Comparison of ENCODE assay signal across 12 cellular contexts in the genomic region with DNA sequence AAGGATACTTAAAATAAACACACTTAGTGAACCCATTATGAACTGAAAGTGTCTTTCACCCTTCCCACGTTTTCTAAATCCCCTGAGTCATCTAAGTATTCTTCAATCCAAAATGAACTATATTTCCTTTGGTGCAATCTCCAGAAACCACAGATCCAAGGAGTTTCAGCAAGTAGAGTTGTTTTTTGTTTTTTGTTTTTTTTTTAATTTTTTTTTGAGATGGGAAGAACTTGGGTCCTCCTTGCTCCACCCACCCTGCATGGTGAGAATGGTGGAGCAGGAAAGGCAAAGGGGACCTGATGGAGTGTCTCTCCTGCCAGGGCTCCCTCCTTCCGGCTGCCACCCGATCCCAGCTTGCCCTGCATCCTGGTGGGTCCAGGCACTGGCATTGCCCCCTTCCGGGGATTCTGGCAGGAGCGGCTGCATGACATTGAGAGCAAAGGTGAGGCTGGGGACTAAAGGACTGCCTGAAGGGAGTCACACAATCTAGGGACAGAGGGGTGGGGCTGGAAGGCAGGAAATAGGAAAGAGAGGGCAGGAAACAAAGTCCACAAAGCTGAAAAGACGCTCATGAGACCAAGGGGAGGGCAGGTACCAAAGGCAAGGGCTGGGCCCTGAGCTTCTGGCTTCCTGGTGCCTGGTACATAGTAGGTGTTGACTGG. TPM values are rescaled to one million over a fixed set of nuclear protein-coding genes. Genes with fewer than 3 reads are reported as not detected.
A peak's percentile ranks its signal among the peaks of the same experiment; 100 is the strongest.
DNase-seq lines count a peak whose midpoint lies in the region; ATAC-seq and TF ChIP-seq lines count a peak whose summit lies in the region.
"Had no signal": no experiment of that assay in that cellular context is flagged by ENCODE, and none has a peak within 500 bp of the region (broad histone marks: within the 10 kb centered on the region; RNA-seq: fewer than 3 reads in every experiment).

No MANE protein-coding gene starts in this region.

- H3K27ac Mint-ChIP-seq in activated CD8-positive, alpha-beta T cell treated with anti-CD3 and anti-CD28 coated beads for 36 hours: peak overlapping the region; percentile 50
- H3K27ac Mint-ChIP-seq in immature natural killer cell: peak overlapping the region; percentile 72 to 98 (median 95)
- H3K27ac Mint-ChIP-seq: stimulated activated memory B cell treated with anti-CD40 and anti-IgM and Interleukin-4, amounts not matched to agents 10 μg/mL and 1 μg/mL and 100 μg/mL, for 72 hours had no signal

- ATAC-seq in Right ventricle myocardium inferior (no peak), heart right ventricle (no peak), aorta (ENCODE audit: low FRiP score) (no peak)
- no peak for ATAC-seq in activated CD8-positive, alpha-beta T cell treated with anti-CD3 and anti-CD28 coated beads for 36 hours
- ATAC-seq: stimulated activated memory B cell treated with anti-CD40 and anti-IgM and Interleukin-4, amounts not matched to agents 10 μg/mL and 1 μg/mL and 100 μg/mL, for 72 hours had no signal

- H3K9me3 Mint-ChIP-seq in activated CD8-positive, alpha-beta T cell treated with anti-CD3 and anti-CD28 coated beads for 36 hours: no peaks in the 10 kb centered on the region
- H3K9me3 Mint-ChIP-seq in immature natural killer cell: peaks cover 0 to 2% (median 0%) of the 10 kb centered on the region in 6 donors
- H3K9me3 Mint-ChIP-seq: stimulated activated memory B cell treated with anti-CD40 and anti-IgM and Interleukin-4, amounts not matched to agents 10 μg/mL and 1 μg/mL and 100 μg/mL, for 72 hours had no signal

- CTCF ChIA-PET in activated CD8-positive, alpha-beta T cell treated with anti-CD3 and anti-CD28 coated beads for 36 hours (lab: Charles Lee): interaction anchor here (0.9 to 8.6 kb wide), 7 partner anchors 10 to 114 kb away, joined by 3 to 73 read pairs (median 6); a partner anchor contains a TSS

- in situ Hi-C loops in transverse colon (cut with MboI; ENCODE audit: low pct_ligation_motif_present in 1 of 4, low pct_unique_long_range_greater_than_20kb in 1 of 4, low sequenced_read_pairs in 3 of 4) (no loop called here), GM13976 (cut with MboI; ENCODE audit: low sequenced_read_pairs, unreplicated experiment) (no loop called here)

- H3K9me3 ChIP-seq in heart right ventricle (no peaks in the 10 kb centered on the region), transverse colon (no peaks in the 10 kb centered on the region), aorta (ENCODE audit: control insufficient read depth, low read length) (no peaks in the 10 kb centered on the region)

- intact Hi-C loops in Right ventricle myocardium inferior (cut with DNase I): no loop called here
- intact Hi-C loops in heart right ventricle (cut with DNase I): loop anchor here in 2 of 10 donors (10.0 kb wide), 2 partner anchors 47 to 117 kb away; no protein-coding TSS in a partner anchor
- intact Hi-C loops in activated CD8-positive, alpha-beta T cell treated with anti-CD3 and anti-CD28 coated beads for 36 hours (cut with micrococcal nuclease): no loop called here
- intact Hi-C loops in transverse colon (cut with DNase I; ENCODE audit: low total_unique reads): no loop called here
- intact Hi-C loops in aorta (cut with DNase I): no loop called here

- peaks cover 0 to 23% (median 0%) of the 10 kb centered on the region in 9 donors for H3K36me3 ChIP-seq in heart right ventricle
- H3K36me3 ChIP-seq in transverse colon: no peaks in the 10 kb centered on the region
- H3K36me3 ChIP-seq in aorta (ENCODE audit: control insufficient read depth in 1 of 2, insufficient read depth in 2 of 2, low read length in 1 of 2): no peaks in the 10 kb centered on the region

- H3K27ac ChIP-seq in heart right ventricle: peak overlapping the region in 1 of 10 donors; percentile 26
- H3K27ac ChIP-seq in transverse colon: peak overlapping the region; percentile 33 to 71 (median 58)
- H3K27ac ChIP-seq in aorta (ENCODE audit: low read depth in 1 of 2, low read length in 2 of 2): no peak overlapping the region

- peaks cover 14% of the 10 kb centered on the region for H3K36me3 Mint-ChIP-seq in activated CD8-positive, alpha-beta T cell treated with anti-CD3 and anti-CD28 coated beads for 36 hours (ENCODE audit: low read depth)
- H3K36me3 Mint-ChIP-seq in immature natural killer cell: no peaks in the 10 kb centered on the region
- H3K36me3 Mint-ChIP-seq: stimulated activated memory B cell treated with anti-CD40 and anti-IgM and Interleukin-4, amounts not matched to agents 10 μg/mL and 1 μg/mL and 100 μg/mL, for 72 hours had no signal

- peak overlapping the region; percentile 1 for H3K4me3 Mint-ChIP-seq in activated CD8-positive, alpha-beta T cell treated with anti-CD3 and anti-CD28 coated beads for 36 hours
- H3K4me3 Mint-ChIP-seq in immature natural killer cell: peak overlapping the region; percentile 43 to 76 (median 68)

- H3K4me1 ChIP-seq in heart right ventricle (peaks cover 5 to 75% (median 47%) of the 10 kb centered on the region in 9 donors), transverse colon (peaks cover 18 to 37% (median 20%) of the 10 kb centered on the region in 4 donors), aorta (ENCODE audit: control insufficient read depth in 1 of 2, insufficient read depth in 2 of 2, low read length in 2 of 2) (no peaks in the 10 kb centered on the region)

- peak; percentile 30 for DNase-seq in Right ventricle myocardium inferior (ENCODE audit: missing footprints)
- DNase-seq in heart right ventricle: no peak
- no peak for DNase-seq in activated CD8-positive, alpha-beta T cell treated with anti-CD3 and anti-CD28 coated beads for 36 hours
- no peak for DNase-seq in immature natural killer cell
- peak; percentile 76 for DNase-seq in transverse colon
- no peak for DNase-seq in aorta
- DNase-seq in GM13976 (ENCODE audit: low spot score): no peak
- no peak for DNase-seq in SKM-1 (lab: John Stamatoyannopoulos, UW; ENCODE audit: unreplicated experiment)
- DNase-seq: NCI-H1092, NCI-H510A, Right ventricle myocardium superior had no signal

- H3K4me1 Mint-ChIP-seq in activated CD8-positive, alpha-beta T cell treated with anti-CD3 and anti-CD28 coated beads for 36 hours (ENCODE audit: low read depth): peaks cover 76% of the 10 kb centered on the region
- peaks cover 71 to 76% of the 10 kb centered on the region in 2 donors for H3K4me1 Mint-ChIP-seq in immature natural killer cell

- 67 to 77% methylated on average over 6 of the region's 6 CpGs for WGBS in heart right ventricle, 2 donors
- WGBS in transverse colon (ENCODE audit: low coverage in 1 of 2), 2 donors: 31 to 43% methylated on average over 2 to 6 of the region's 6 CpGs
- 81 to 86% methylated on average over 6 of the region's 6 CpGs for WGBS in aorta, 2 donors

- POLR2A ChIA-PET in activated CD8-positive, alpha-beta T cell treated with anti-CD3 and anti-CD28 coated beads for 36 hours (lab: Charles Lee): interaction anchor here (0.7 to 2.2 kb wide), 4 partner anchors 10 to 33 kb away, joined by 3 to 8 read pairs (median 4); a partner anchor contains a TSS

- H3K4me3 ChIP-seq in heart right ventricle: no peak overlapping the region
- H3K4me3 ChIP-seq in transverse colon: no peak overlapping the region
- no peak overlapping the region for H3K4me3 ChIP-seq in aorta (ENCODE audit: low read length in 2 of 2)

- no peak for TF ChIP-seq EP300 in transverse colon (IDR thresholded peaks at IDR 0.05; ENCODE audit: low read depth)

- H3K27me3 ChIP-seq in heart right ventricle: peaks cover 0 to 19% (median 8%) of the 10 kb centered on the region in 7 donors
- peaks cover 3% of the 10 kb centered on the region for H3K27me3 ChIP-seq in transverse colon
- H3K27me3 ChIP-seq in aorta (ENCODE audit: control insufficient read depth in 1 of 2, insufficient read depth in 2 of 2, low read length in 1 of 2): no peaks in the 10 kb centered on the region

- no peak for TF ChIP-seq POLR2A in transverse colon (IDR thresholded peaks at IDR 0.05)

- no peak for TF ChIP-seq CTCF in heart right ventricle (IDR thresholded peaks at IDR 0.05)
- TF ChIP-seq CTCF in activated CD8-positive, alpha-beta T cell treated with anti-CD3 and anti-CD28 coated beads for 36 hours (IDR thresholded peaks at IDR 0.05): no peak
- peak in 2 of 5 experiments; percentile 9 to 34 for TF ChIP-seq CTCF in transverse colon (IDR thresholded peaks at IDR 0.05)
- TF ChIP-seq CTCF in GM13976 (IDR thresholded peaks at IDR 0.05; ENCODE audit: borderline replicate concordance, control extremely low read depth, extremely low read depth, insufficient read depth, missing control alignments): no peak

- H3K27me3 Mint-ChIP-seq in activated CD8-positive, alpha-beta T cell treated with anti-CD3 and anti-CD28 coated beads for 36 hours: no peaks in the 10 kb centered on the region
- H3K27me3 Mint-ChIP-seq in immature natural killer cell (ENCODE audit: low read depth in 3 of 3): peaks cover 22 to 36% (median 30%) of the 10 kb centered on the region in 3 donors
- H3K27me3 Mint-ChIP-seq: stimulated activated memory B cell treated with anti-CD40 and anti-IgM and Interleukin-4, amounts not matched to agents 10 μg/mL and 1 μg/mL and 100 μg/mL, for 72 hours had no signal

RNA-seq across cellular contexts. Expression of a gene that starts 12.1 kb away (rescaled TPM):
- total RNA-seq in Right ventricle myocardium inferior (not detected), heart right ventricle (under 1 TPM in 3 of 10 donors, not detected in 7; 0.09 to 0.39 (median 0.10) TPM), transverse colon (1 to 10 TPM in 1 of 4 donors, not detected in 3; 1.1 TPM), aorta (under 1 TPM in 1 of 2 donors, not detected in 1; 0.12 TPM)
- polyA plus RNA-seq in heart right ventricle (under 1 TPM; 0.45 to 0.59 TPM), immature natural killer cell (1 to 10 TPM in 2 of 3 donors, not detected in 1; 1.9 to 5.7 TPM), aorta (not detected)
- total RNA-seq in activated CD8-positive, alpha-beta T cell treated with anti-CD3 and anti-CD28 coated beads for 36 hours: 10 to 100 TPM; 12.6 to 14.0 TPM
- total RNA-seq: Right ventricle myocardium superior had no signal

RNA-seq across cellular contexts. Expression of a gene that starts 16.1 kb away (rescaled TPM):
- total RNA-seq in Right ventricle myocardium inferior: 24.5 TPM
- total RNA-seq in heart right ventricle: 10 to 100 TPM; 20.9 to 32.4 (median 24.6) TPM
- polyA plus RNA-seq in heart right ventricle: 10 to 100 TPM; 16.7 to 42.2 TPM
- total RNA-seq in activated CD8-positive, alpha-beta T cell treated with anti-CD3 and anti-CD28 coated beads for 36 hours: 10 to 100 TPM; 41.4 to 47.5 TPM
- polyA plus RNA-seq in immature natural killer cell: 10 to 100 TPM; 17.6 to 26.5 (median 23.3) TPM
- 10 to 100 TPM; 33.3 to 76.4 (median 51.4) TPM for total RNA-seq in transverse colon
- 10 to 100 TPM; 18.7 to 30.8 TPM for total RNA-seq in aorta
- polyA plus RNA-seq in aorta: 10 to 100 TPM in 1 of 2 donors, 1 to 10 TPM in 1; 5.5 to 39.7 TPM

RNA-seq across cellular contexts. Expression of a gene that starts 21.3 kb away (rescaled TPM):
- total RNA-seq in Right ventricle myocardium inferior (19.4 TPM), heart right ventricle (10 to 100 TPM in 9 of 10 donors, 1 to 10 TPM in 1; 10.0 to 53.3 (median 13.3) TPM), transverse colon (10 to 100 TPM in 2 of 4 donors, 1 to 10 TPM in 2; 2.5 to 34.2 (median 7.0) TPM), aorta (10 to 100 TPM; 28.1 to 32.4 TPM)
- polyA plus RNA-seq in heart right ventricle (10 to 100 TPM; 11.1 to 25.5 TPM), immature natural killer cell (1 to 10 TPM in 2 of 3 donors, under 1 TPM in 1; 0.21 to 4.9 (median 2.4) TPM), aorta (10 to 100 TPM in 1 of 2 donors, under 1 TPM in 1; 0.63 to 17.3 TPM)
- 1 to 10 TPM; 5.4 to 6.2 TPM for total RNA-seq in activated CD8-positive, alpha-beta T cell treated with anti-CD3 and anti-CD28 coated beads for 36 hours

RNA-seq across cellular contexts. Expression of a gene that starts 34.0 kb away (rescaled TPM):
- total RNA-seq in Right ventricle myocardium inferior: 97.3 TPM
- 100 to 1,000 TPM in 1 of 10 donors, 10 to 100 TPM in 9; 63.2 to 126 (median 78.4) TPM for total RNA-seq in heart right ventricle
- 10 to 100 TPM; 50.2 to 99.9 TPM for polyA plus RNA-seq in heart right ventricle
- under 1 TPM; 0.23 to 0.29 TPM for total RNA-seq in activated CD8-positive, alpha-beta T cell treated with anti-CD3 and anti-CD28 coated beads for 36 hours
- not detected for polyA plus RNA-seq in immature natural killer cell
- total RNA-seq in transverse colon: 10 to 100 TPM in 3 of 4 donors, 1 to 10 TPM in 1; 9.5 to 39.0 (median 19.3) TPM
- total RNA-seq in aorta: 1 to 10 TPM in 1 of 2 donors, under 1 TPM in 1; 0.65 to 2.4 TPM
- under 1 TPM; 0.23 to 0.63 TPM for polyA plus RNA-seq in aorta

RNA-seq across cellular contexts. Expression of a gene that starts 36.2 kb away (rescaled TPM):
- total RNA-seq in Right ventricle myocardium inferior (5.5 TPM), heart right ventricle (10 to 100 TPM in 1 of 10 donors, 1 to 10 TPM in 9; 3.2 to 12.5 (median 5.6) TPM), transverse colon (1 to 10 TPM; 2.6 to 4.3 (median 3.1) TPM), aorta (1 to 10 TPM; 1.7 to 2.9 TPM)
- polyA plus RNA-seq in heart right ventricle (10 to 100 TPM in 1 of 2 donors, 1 to 10 TPM in 1; 3.7 to 38.8 TPM), immature natural killer cell (not detected), aorta (1 to 10 TPM in 1 of 2 donors, not detected in 1; 7.1 TPM)
- total RNA-seq in activated CD8-positive, alpha-beta T cell treated with anti-CD3 and anti-CD28 coated beads for 36 hours: 1 to 10 TPM; 3.7 to 5.8 TPM

Comparison
In these comparisons a context has a peak if more than half of its experiments do, and no peak if none do; other contexts are left out.
1. DNase-seq: peak in Right ventricle myocardium inferior (single experiment) and transverse colon (single experiment); none in heart right ventricle (0 of 2), activated CD8-positive, alpha-beta T cell treated with anti-CD3 and anti-CD28 coated beads for 36 hours (single experiment), immature natural killer cell (0 of 3), aorta (0 of 2), GM13976 (single experiment) and SKM-1 (single experiment).
2. H3K27ac ChIP-seq: peak in transverse colon (4 of 4); none in aorta (0 of 2).
3. RNA of a gene that starts 12.1 kb away (total RNA-seq): 12.6 to 14.0 TPM in activated CD8-positive, alpha-beta T cell treated with anti-CD3 and anti-CD28 coated beads for 36 hours; 0.12 TPM in aorta, 0.09 to 0.39 TPM in heart right ventricle, not detected in Right ventricle myocardium inferior (single experiment) and 1.1 TPM in transverse colon; every median in the first group is over 4 times any median in the second.